In the genomic region with DNA sequence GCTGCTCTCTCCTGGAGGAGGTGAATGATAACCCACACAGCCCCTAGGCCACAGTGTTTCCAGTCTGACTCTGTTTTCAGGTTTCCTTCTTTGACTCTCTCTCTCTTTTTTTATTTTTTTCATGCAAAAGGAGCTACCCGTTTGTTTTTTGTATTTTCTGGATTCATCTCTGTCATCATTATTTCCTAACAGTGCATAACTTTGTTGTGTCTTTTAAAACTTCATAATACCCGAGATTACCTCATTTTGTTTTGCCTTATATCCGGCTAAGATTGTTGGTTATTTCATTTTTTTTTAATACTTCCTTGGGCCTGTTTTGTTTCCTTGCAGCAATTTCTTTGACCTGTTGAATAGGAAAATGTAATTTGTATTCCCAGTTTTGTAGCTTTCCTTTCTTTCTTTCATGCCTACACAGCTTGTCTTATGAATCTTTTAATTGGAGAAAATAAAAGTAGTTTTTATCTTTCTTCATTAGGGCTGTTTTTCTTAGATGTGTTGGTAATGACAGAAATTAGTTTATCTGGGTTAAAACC, we compare ENCODE assay signal across 20 cellular contexts.
DNase-seq lines count a peak whose midpoint lies in the region; ATAC-seq, FAIRE-seq and TF ChIP-seq lines count a peak whose summit lies in the region.
"Had no signal": no experiment of that assay in that cellular context is flagged by ENCODE, and none has a peak within 500 bp of the region (broad histone marks: within the 10 kb centered on the region; RNA-seq: fewer than 3 reads in every experiment).

No MANE protein-coding gene starts in this region.

- H2AFZ ChIP-seq in GM23248 (0 out of 2 replicates have a peak overlapping the region, but pooled peaks have one; percentile 12), GM12878 (ENCODE audit: control insufficient read depth, low read depth, low read length) (no peak overlapping the region), neuronal stem cell (ENCODE audit: low read length) (peak overlapping the region; percentile 64)

- no peak for DNase-seq in GM23248
- no peak for DNase-seq in HEK293T (ENCODE audit: extremely low spot score)
- no peak for DNase-seq in GM12878 (ENCODE audit: low read depth, low spot score)
- DNase-seq in neuronal stem cell (ENCODE audit: low spot score), result no peak
- DNase-seq in NCI-H1436 (lab: John Stamatoyannopoulos, UW), result no peak
- no peak for DNase-seq in hepatic stellate cell (ENCODE audit: low spot score)
- DNase-seq: AML-193; Caco-2; CD4-positive, alpha-beta T cell; GOT3; H7; HFFc6 had no signal

- in situ Hi-C loops in GM23248 (cut with MboI) (no loop called here), GM12878 (cut with MboI) (no loop called here)

- H3K9ac ChIP-seq in GM23248, result no peak overlapping the region
- H3K9ac ChIP-seq in GM12878 (ENCODE audit: control insufficient read depth, insufficient read depth, low read length), result no peak overlapping the region
- H3K9ac ChIP-seq in neuronal stem cell (ENCODE audit: low read depth, low read length, poor library complexity), result no peak overlapping the region

- no peak overlapping the region for H2BK15ac ChIP-seq in neuronal stem cell (ENCODE audit: low read length)

- no peak overlapping the region for H3K14ac ChIP-seq in neuronal stem cell (ENCODE audit: low read length)

- SMC1A ChIA-PET in GM12878 (lab: Charles Lee; ENCODE audit: uncharacterized antibody, unreplicated experiment), result interaction anchor here (1.1 to 3.9 kb wide), 3 partner anchors 17 to 424 kb away, joined by 3 to 16 read pairs (median 5); no protein-coding TSS in a partner anchor

- no peak overlapping the region for H2AK5ac ChIP-seq in neuronal stem cell (ENCODE audit: low read depth, low read length)

- H3K4me3 ChIP-seq in GM23248, result no peak overlapping the region
- no peak overlapping the region for H3K4me3 ChIP-seq in GM12878
- H3K4me3 ChIP-seq in neuronal stem cell (ENCODE audit: low read length in 2 of 2), result no peak overlapping the region
- H3K4me3 ChIP-seq: A549 had no signal

- TF ChIP-seq RAD21 in GM12878 (IDR thresholded peaks at IDR 0.05; ENCODE audit: insufficient read depth, low read depth, low read length), result no peak

- 74 to 83% methylated on average over 3 of the region's 3 CpGs for WGBS in GM23248 (ENCODE audit: low coverage in 1 of 2, low lambda C conversion rate in 2 of 2, missing lambda C conversion rate in 2 of 2), 2 experiments
- WGBS in GM12878 (ENCODE audit: insufficient coverage, insufficient replicate concordance, low lambda C conversion rate, missing lambda C conversion rate), result 60% methylated on average over 3 of the region's 3 CpGs
- WGBS in neuronal stem cell (ENCODE audit: extremely low coverage in 2 of 2, insufficient read length in 2 of 2, insufficient replicate concordance in 1 of 2), 2 donors, result no CpG with 5 or more reads among the region's 3 CpGs

- H3K79me2 ChIP-seq in GM23248 (ENCODE audit: insufficient read depth) (no peaks in the 10 kb centered on the region), GM12878 (ENCODE audit: control insufficient read depth, insufficient read depth, low read length) (no peaks in the 10 kb centered on the region)

- H2BK5ac ChIP-seq in neuronal stem cell (ENCODE audit: low read length), result no peak overlapping the region

- POLR2A ChIA-PET in HEK293T (lab: Yijun Ruan, JAX) (interaction anchor here (0.9 kb wide), 1 partner anchor 78 kb away, joined by 5 read pairs; no protein-coding TSS in a partner anchor), GM12878 (lab: Charles Lee) (no interaction called here)

- no peak overlapping the region for H4K91ac ChIP-seq in neuronal stem cell (ENCODE audit: low read depth, low read length, poor library complexity)

- H3K27me3 ChIP-seq in GM23248 (replicated peaks; ENCODE audit: insufficient read depth) (no peaks in the 10 kb centered on the region), GM12878 (replicated peaks in 1 of 2; ENCODE audit: control insufficient read depth in 2 of 2, insufficient read depth in 2 of 2, low read length in 1 of 2) (no peaks in the 10 kb centered on the region), neuronal stem cell (ENCODE audit: control insufficient read depth in 3 of 3, insufficient read depth in 3 of 3, low read depth in 1 of 3, low read length in 3 of 3) (no peaks in the 10 kb centered on the region)

- BruUV-seq in GM12878 (replicated peaks; lab: Mats Ljungman, UMichigan), result no TSS peak

- H3K23ac ChIP-seq in neuronal stem cell (ENCODE audit: low read depth, low read length, poor library complexity), result no peak overlapping the region

- RAD21 ChIA-PET in GM12878 (lab: Charles Lee; ENCODE audit: unreplicated experiment), result interaction anchor here (1.0 kb wide), 1 partner anchor 425 kb away, joined by 3 read pairs; no protein-coding TSS in a partner anchor

- intact Hi-C loops in GM12878 (cut with micrococcal nuclease; ENCODE audit: unreplicated experiment), result loop anchor here (5.0 to 10.0 kb wide), 2 partner anchors 313 to 426 kb away; no protein-coding TSS in a partner anchor

- no peak for FAIRE-seq in GM12878 (lab: Jason Lieb, UNC)
- FAIRE-seq: A549, D721Med, GM12892, GM18507, HepG2 had no signal

- TF ChIP-seq EP300 in GM12878 (IDR thresholded peaks at IDR 0.05; ENCODE audit: borderline replicate concordance in 1 of 2, control insufficient read depth in 1 of 2, low read depth in 2 of 2, low read length in 2 of 2), result no peak

- no peak overlapping the region for H4K8ac ChIP-seq in neuronal stem cell (ENCODE audit: low read depth, low read length)

- H4K20me1 ChIP-seq in GM23248 (ENCODE audit: insufficient read depth) (no peaks in the 10 kb centered on the region), GM12878 (ENCODE audit: control insufficient read depth, insufficient read depth) (no peaks in the 10 kb centered on the region)

- no peak overlapping the region for H3K4ac ChIP-seq in neuronal stem cell (ENCODE audit: low read length)

- no peak overlapping the region for H2BK120ac ChIP-seq in neuronal stem cell (ENCODE audit: low read depth, low read length)

- H3K79me1 ChIP-seq in neuronal stem cell (ENCODE audit: low read depth, low read length), result no peaks in the 10 kb centered on the region

- ATAC-seq in GM12878, result peak; percentile 30; the same call in 1 of the 3 replicates
- no peak for ATAC-seq in HG03354 (IDR thresholded peaks at IDR 0.05; ENCODE audit: poor library complexity, severe bottlenecking, unreplicated experiment)
- ATAC-seq: A549, HepG2 had no signal

- no peak overlapping the region for H3K27ac ChIP-seq in GM23248
- H3K27ac ChIP-seq in GM12878 (ENCODE audit: control insufficient read depth, insufficient read depth), result no peak overlapping the region
- H3K27ac ChIP-seq in neuronal stem cell (replicated peaks; ENCODE audit: low read length), result no peak overlapping the region
- H3K27ac ChIP-seq: 22Rv1, A549, C4-2B had no signal

- TF ChIP-seq POLR2A in GM12878 (IDR thresholded peaks at IDR 0.05; ENCODE audit: low read depth, low read length), result no peak

- H3K4me1 ChIP-seq in GM23248 (ENCODE audit: insufficient read depth) (no peaks in the 10 kb centered on the region), GM12878 (ENCODE audit: control insufficient read depth, insufficient read depth, low read length) (no peaks in the 10 kb centered on the region), neuronal stem cell (ENCODE audit: control insufficient read depth in 2 of 2, insufficient read depth in 1 of 2, low read depth in 1 of 2, low read length in 2 of 2) (peaks cover 0 to 6% of the 10 kb centered on the region in 2 donors)
- H3K4me1 ChIP-seq: A549 had no signal

- no peaks in the 10 kb centered on the region for H3K36me3 ChIP-seq in GM23248 (ENCODE audit: low read depth)
- no peaks in the 10 kb centered on the region for H3K36me3 ChIP-seq in GM12878 (ENCODE audit: control insufficient read depth in 2 of 2, insufficient read depth in 2 of 2, low read length in 1 of 2)
- H3K36me3 ChIP-seq in neuronal stem cell (replicated peaks in 1 of 2; ENCODE audit: control insufficient read depth in 2 of 2, insufficient read depth in 2 of 2, low read length in 2 of 2), result no peaks in the 10 kb centered on the region

- H3K4me2 ChIP-seq in GM23248 (ENCODE audit: unreplicated experiment) (no peak overlapping the region), GM12878 (ENCODE audit: control insufficient read depth, insufficient read depth) (no peak overlapping the region), neuronal stem cell (ENCODE audit: insufficient read depth, low read length, poor library complexity, severe bottlenecking) (no peak overlapping the region)
- H3K4me2 ChIP-seq: A549 had no signal

- no peak overlapping the region for H3K18ac ChIP-seq in neuronal stem cell (ENCODE audit: low read length)

- TF ChIP-seq CTCF in GM12878 (IDR thresholded peaks at IDR 0.05 in 2 of 3, conservative IDR thresholded peaks at IDR 0.05 in 1 of 3; ENCODE audit: control insufficient read depth in 2 of 3, extremely low read depth in 1 of 3, insufficient read depth in 1 of 3, low read depth in 3 of 3, low read length in 3 of 3), result no peak

- no peak overlapping the region for H2BK12ac ChIP-seq in neuronal stem cell (ENCODE audit: low read length)

- no peaks in the 10 kb centered on the region for H3F3A ChIP-seq in GM23248 (ENCODE audit: insufficient read depth)

- CTCF ChIA-PET in HEK293T (lab: Yijun Ruan, JAX), result no interaction called here
- CTCF ChIA-PET in GM12878 (lab: Yijun Ruan, JAX), result interaction anchor here (0.9 to 1.8 kb wide), 2 partner anchors 11 to 424 kb away, joined by 3 to 4 read pairs; no protein-coding TSS in a partner anchor

- H3K9me3 ChIP-seq in GM23248 (ENCODE audit: low read depth) (no peaks in the 10 kb centered on the region), GM12878 (replicated peaks; ENCODE audit: control insufficient read depth, insufficient read depth, low read length) (no peaks in the 10 kb centered on the region), neuronal stem cell (replicated peaks in 1 of 2; ENCODE audit: control insufficient read depth in 2 of 2, insufficient read depth in 1 of 2, low read depth in 1 of 2, low read length in 2 of 2) (no peaks in the 10 kb centered on the region)
- H3K9me3 ChIP-seq: A549, Caco-2 had no signal

- no peaks in the 10 kb centered on the region for H3K9me2 ChIP-seq in GM23248 (ENCODE audit: insufficient read depth)

TF ChIP-seq in GM12878, 131 proteins besides CTCF, POLR2A, EP300 and RAD21:
- TF ChIP-seq PAX5 (IDR thresholded peaks at IDR 0.05; ENCODE audit: borderline replicate concordance, low read depth, low read length), result no peak
TF ChIP-seq in GM12878: peak in this region for 0.
